In genomic region chr18:58687871-58688308, GRCh38 we compare ENCODE assay signal across 9 cellular contexts. TPM values are rescaled to one million over a fixed set of nuclear protein-coding genes. Genes with fewer than 3 reads are reported as not detected.
DNase-seq lines count a peak whose midpoint lies in the region; ATAC-seq and TF ChIP-seq lines count a peak whose summit lies in the region.
"Had no signal": no experiment of that assay in that cellular context is flagged by ENCODE, and none has a peak within 500 bp of the region (broad histone marks: within the 10 kb centered on the region; RNA-seq: fewer than 3 reads in every experiment).

No MANE protein-coding gene starts in this region.

- TF ChIP-seq CTCF in CD8-positive, alpha-beta T cell (IDR thresholded peaks at IDR 0.05): no peak

- H3K4me1 ChIP-seq in CD8-positive, alpha-beta T cell (ENCODE audit: insufficient read depth, low read length): peaks cover 52% of the 10 kb centered on the region

- H3K27me3 ChIP-seq in CD8-positive, alpha-beta T cell (ENCODE audit: insufficient read depth, low read length): no peaks in the 10 kb centered on the region
- H3K27me3 ChIP-seq: BLaER1 treated with 17β-estradiol and CSF1 and Interleukin-3, amounts not matched to agents 10 nM and 100 nM had no signal

- H3K9me3 ChIP-seq in CD8-positive, alpha-beta T cell (ENCODE audit: low read length): no peaks in the 10 kb centered on the region

- H3K27ac Mint-ChIP-seq in CD8-positive, alpha-beta T cell: peak overlapping the region; percentile 97
- peak overlapping the region; percentile 71 for H3K27ac Mint-ChIP-seq in central memory CD8-positive, alpha-beta T cell (ENCODE audit: low read depth)

- CTCF ChIA-PET in CD8-positive, alpha-beta T cell (lab: Charles Lee): interaction anchor here (1.4 to 1.6 kb wide), 2 partner anchors 13 to 16 kb away, joined by 3 to 8 read pairs; partner anchors contain the start of gene MALT1

- DNase-seq in CD8-positive, alpha-beta T cell: peak; percentile 19 to 81 (median 50)
- DNase-seq in T follicular helper cell (ENCODE audit: low read depth): peak; percentile 52
- peak in 1 of 2 donors; percentile 65 for DNase-seq in central memory CD8-positive, alpha-beta T cell (ENCODE audit: low spot score in 2 of 2)
- no peak for DNase-seq in NCI-H446 treated with DMSO at 0.1 percent for 48 hours (lab: John Stamatoyannopoulos, UW)
- DNase-seq in NCI-H524 (lab: John Stamatoyannopoulos, UW): no peak
- DNase-seq in NCI-H510A (lab: John Stamatoyannopoulos, UW): no peak
- no peak for DNase-seq in hippocampal formation (lab: John Stamatoyannopoulos, UW)

- H3K4me1 Mint-ChIP-seq in CD8-positive, alpha-beta T cell (ENCODE audit: low read depth): peaks cover 78% of the 10 kb centered on the region
- H3K4me1 Mint-ChIP-seq in central memory CD8-positive, alpha-beta T cell: peaks cover 40% of the 10 kb centered on the region

- intact Hi-C loops in CD8-positive, alpha-beta T cell (cut with DNase I, micrococcal nuclease): loop anchor here (1.0 to 2.0 kb wide), 3 partner anchors 15 to 27 kb away; partner anchors contain the start of gene MALT1 (in 1 of the 2)

- no peaks in the 10 kb centered on the region for H3K36me3 ChIP-seq in CD8-positive, alpha-beta T cell (ENCODE audit: insufficient read depth, low read length)

- peaks cover 57% of the 10 kb centered on the region for H3K36me3 Mint-ChIP-seq in CD8-positive, alpha-beta T cell
- peaks cover 23% of the 10 kb centered on the region for H3K36me3 Mint-ChIP-seq in central memory CD8-positive, alpha-beta T cell (ENCODE audit: insufficient read depth)

- peak overlapping the region; percentile 40 for H3K27ac ChIP-seq in CD8-positive, alpha-beta T cell (ENCODE audit: low read depth, low read length)
- H3K27ac ChIP-seq: BLaER1 treated with 17β-estradiol and CSF1 and Interleukin-3, amounts not matched to agents 10 nM and 100 nM had no signal

- no peaks in the 10 kb centered on the region for H3K9me3 Mint-ChIP-seq in CD8-positive, alpha-beta T cell
- no peaks in the 10 kb centered on the region for H3K9me3 Mint-ChIP-seq in central memory CD8-positive, alpha-beta T cell

- ATAC-seq in CD8-positive, alpha-beta T cell: peak; percentile 96
- ATAC-seq in GM21529 (IDR thresholded peaks at IDR 0.05; ENCODE audit: unreplicated experiment): peak; percentile 94
- ATAC-seq in central memory CD8-positive, alpha-beta T cell (replicated peaks; ENCODE audit: extremely low read depth, poor library complexity, severe bottlenecking): peak; percentile 97

- H3K27me3 Mint-ChIP-seq in CD8-positive, alpha-beta T cell (ENCODE audit: low read depth): no peaks in the 10 kb centered on the region
- H3K27me3 Mint-ChIP-seq in central memory CD8-positive, alpha-beta T cell: no peaks in the 10 kb centered on the region

- POLR2A ChIA-PET in CD8-positive, alpha-beta T cell (lab: Charles Lee): interaction anchor here (0.6 to 10.9 kb wide), 4 partner anchors 12 to 33 kb away, joined by 3 to 89 read pairs (median 4); partner anchors contain the start of gene MALT1

- H3K4me3 Mint-ChIP-seq in CD8-positive, alpha-beta T cell: peak overlapping the region; percentile 77
- H3K4me3 Mint-ChIP-seq in central memory CD8-positive, alpha-beta T cell: peak overlapping the region; percentile 69

- H3K4me3 ChIP-seq in CD8-positive, alpha-beta T cell (ENCODE audit: low read depth, low read length): no peak overlapping the region
- H3K4me3 ChIP-seq: BLaER1 treated with 17β-estradiol and CSF1 and Interleukin-3, amounts not matched to agents 10 nM and 100 nM had no signal

RNA-seq across cellular contexts. Expression of gene MALT1, which starts 16.6 kb away (rescaled TPM):
- 10 to 100 TPM; 67.9 to 69.9 TPM for total RNA-seq in CD8-positive, alpha-beta T cell

RNA-seq across cellular contexts. Expression of gene ALPK2, which starts 59.0 kb away (rescaled TPM):
- under 1 TPM; 0.14 to 0.27 TPM for total RNA-seq in CD8-positive, alpha-beta T cell

Comparison
In these comparisons a context has a peak if more than half of its experiments do, and no peak if none do; other contexts are left out.
1. DNase-seq: peak in CD8-positive, alpha-beta T cell (7 of 7) and T follicular helper cell (single experiment); none in NCI-H446 treated with DMSO at 0.1 percent for 48 hours (single experiment), NCI-H524 (0 of 2), NCI-H510A (single experiment) and hippocampal formation (0 of 2).
2. Peak in every context shown above with its lines, with median percentiles within 50 percentile points of each other: ATAC-seq.